ENCODE assay signal across 18 cellular contexts in genomic region chr18:46386788-46387187, GRCh38.
DNase-seq lines count a peak whose midpoint lies in the region; ATAC-seq, FAIRE-seq and TF ChIP-seq lines count a peak whose summit lies in the region.
"Had no signal": no experiment of that assay in that cellular context is flagged by ENCODE, and none has a peak within 500 bp of the region (broad histone marks: within the 10 kb centered on the region; RNA-seq: fewer than 3 reads in every experiment).

No MANE protein-coding gene starts in this region.

- 77 to 84% methylated on average over 5 of the region's 5 CpGs for WGBS in sigmoid colon, 2 donors

- no peak overlapping the region for H3K4me3 ChIP-seq in kidney (ENCODE audit: low read length in 2 of 2)
- H3K4me3 ChIP-seq in sigmoid colon = no peak overlapping the region

- H3K9me3 ChIP-seq in kidney (ENCODE audit: control insufficient read depth in 1 of 2, low read length in 2 of 2) (no peaks in the 10 kb centered on the region), sigmoid colon (no peaks in the 10 kb centered on the region)

- TF ChIP-seq EP300 in sigmoid colon (IDR thresholded peaks at IDR 0.05) = no peak

- H3K27me3 ChIP-seq in sigmoid colon = no peaks in the 10 kb centered on the region

- H3K9me3 Mint-ChIP-seq in chondrocyte (ENCODE audit: low read depth) = no peaks in the 10 kb centered on the region
- H3K9me3 Mint-ChIP-seq: stimulated activated memory B cell treated with anti-CD40 and anti-IgM and Interleukin-4, amounts not matched to agents 10 μg/mL and 1 μg/mL and 100 μg/mL, for 72 hours had no signal

- H3K27me3 Mint-ChIP-seq in chondrocyte (ENCODE audit: low read depth) = no peaks in the 10 kb centered on the region

- H3K27ac ChIP-seq in kidney (ENCODE audit: low read depth in 2 of 2, low read length in 2 of 2) = no peak overlapping the region
- H3K27ac ChIP-seq in sigmoid colon = peak overlapping the region in 3 of 4 donors; percentile 38 to 59 (median 56)
- H3K27ac ChIP-seq: HL-60 had no signal

- TF ChIP-seq CTCF in chondrocyte (IDR thresholded peaks at IDR 0.05) = no peak
- no peak for TF ChIP-seq CTCF in kidney (IDR thresholded peaks at IDR 0.05; ENCODE audit: borderline replicate concordance, extremely low read depth, insufficient read depth)
- no peak for TF ChIP-seq CTCF in sigmoid colon (IDR thresholded peaks at IDR 0.05)

- H3K4me3 Mint-ChIP-seq in chondrocyte (ENCODE audit: unreplicated experiment) = no peak overlapping the region
- H3K4me3 Mint-ChIP-seq: B cell; stimulated activated memory B cell treated with anti-CD40 and anti-IgM and Interleukin-4, amounts not matched to agents 10 μg/mL and 1 μg/mL and 100 μg/mL, for 72 hours had no signal

- no peak for TF ChIP-seq POLR2A in sigmoid colon (IDR thresholded peaks at IDR 0.05)

- no peak for ATAC-seq in GM19324 (IDR thresholded peaks at IDR 0.05; ENCODE audit: low FRiP score, unreplicated experiment)
- ATAC-seq: left colon; stimulated activated memory B cell treated with anti-CD40 and anti-IgM and Interleukin-4, amounts not matched to agents 10 μg/mL and 1 μg/mL and 100 μg/mL, for 72 hours had no signal

- intact Hi-C loops in kidney (cut with DNase I) (no loop called here), sigmoid colon (cut with DNase I) (no loop called here)

- H3K9ac ChIP-seq in kidney (ENCODE audit: low read length in 2 of 2) = no peak overlapping the region

- FAIRE-seq in kidney (lab: Jason Lieb, UNC) = no peak
- FAIRE-seq: frontal cortex, GM19239 had no signal

- peaks cover 9 to 10% of the 10 kb centered on the region in 2 donors for H3K4me1 ChIP-seq in kidney (ENCODE audit: control insufficient read depth in 1 of 2, insufficient read depth in 1 of 2, low read depth in 1 of 2, low read length in 2 of 2)
- H3K4me1 ChIP-seq in sigmoid colon = peaks cover 0 to 24% (median 22%) of the 10 kb centered on the region in 4 donors

- peak overlapping the region; percentile 52 for H3K27ac Mint-ChIP-seq in chondrocyte (ENCODE audit: unreplicated experiment)
- H3K27ac Mint-ChIP-seq: B cell; stimulated activated memory B cell treated with anti-CD40 and anti-IgM and Interleukin-4, amounts not matched to agents 10 μg/mL and 1 μg/mL and 100 μg/mL, for 72 hours had no signal

- H3K4me1 Mint-ChIP-seq in chondrocyte (ENCODE audit: low read depth) = peaks cover 25% of the 10 kb centered on the region
- H3K4me1 Mint-ChIP-seq: B cell; stimulated activated memory B cell treated with anti-CD40 and anti-IgM and Interleukin-4, amounts not matched to agents 10 μg/mL and 1 μg/mL and 100 μg/mL, for 72 hours had no signal

- peak; percentile 29 for DNase-seq in GM03348 (ENCODE audit: low spot score)
- DNase-seq in chondrocyte (ENCODE audit: low spot score) = no peak
- peak; percentile 68 for DNase-seq in kidney
- DNase-seq in sigmoid colon = no peak
- DNase-seq in dermis blood vessel endothelial cell = no peak
- no peak for DNase-seq in OCI-M2 (lab: John Stamatoyannopoulos, UW; ENCODE audit: unreplicated experiment)
- DNase-seq in CD1c-positive myeloid dendritic cell (ENCODE audit: extremely low spot score) = no peak
- DNase-seq: GOT3; left colon; NCI-H2029; NCI-H82; stimulated activated CD4-positive, alpha-beta T cell treated with anti-CD3 and anti-CD28 coated beads, Interleukin-4, amount 100 ng/mL, for 1 hour had no signal

- H3K36me3 Mint-ChIP-seq in chondrocyte (ENCODE audit: low read depth) = no peaks in the 10 kb centered on the region
- H3K36me3 Mint-ChIP-seq: stimulated activated memory B cell treated with anti-CD40 and anti-IgM and Interleukin-4, amounts not matched to agents 10 μg/mL and 1 μg/mL and 100 μg/mL, for 72 hours had no signal

- H3K36me3 ChIP-seq in kidney (ENCODE audit: control insufficient read depth in 1 of 2, insufficient read depth in 2 of 2, low read length in 2 of 2) (no peaks in the 10 kb centered on the region), sigmoid colon (no peaks in the 10 kb centered on the region)

Comparison
In these comparisons a context has a peak if more than half of its experiments do, and no peak if none do; other contexts are left out.
1. DNase-seq: peak in GM03348 (single experiment) and kidney (single experiment); none in chondrocyte (single experiment), sigmoid colon (single experiment), dermis blood vessel endothelial cell (single experiment), OCI-M2 (single experiment) and CD1c-positive myeloid dendritic cell (single experiment).
2. H3K27ac ChIP-seq: peak in sigmoid colon (3 of 4); none in kidney (0 of 2).